In the genomic region with DNA sequence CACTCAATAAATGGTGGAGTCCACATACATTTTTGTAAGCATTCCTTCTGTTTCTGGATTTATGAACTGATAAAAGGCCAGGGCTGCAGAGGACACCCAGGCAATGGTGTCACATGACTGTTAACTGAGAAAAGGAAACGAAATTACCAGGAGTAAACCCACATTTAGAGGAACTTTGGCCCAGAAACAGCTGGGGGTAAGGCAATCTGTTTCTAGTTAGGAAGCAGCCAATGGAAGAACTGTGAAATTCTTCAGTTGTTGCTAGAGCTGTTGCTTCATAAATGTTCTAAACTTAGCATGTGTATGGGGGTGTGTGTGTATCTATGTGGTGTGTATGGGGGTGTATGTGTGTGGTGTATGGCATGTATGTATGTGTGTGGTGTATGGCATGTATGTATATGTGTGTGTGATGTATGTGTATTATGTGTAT, we compare ENCODE assay signal across 9 cellular contexts. TPM values are rescaled to one million over a fixed set of nuclear protein-coding genes. Genes with fewer than 3 reads are reported as not detected.
A peak's percentile ranks its signal among the peaks of the same experiment; 100 is the strongest.
DNase-seq lines count a peak whose midpoint lies in the region; ATAC-seq, FAIRE-seq and TF ChIP-seq lines count a peak whose summit lies in the region.
"Had no signal": no experiment of that assay in that cellular context is flagged by ENCODE, and none has a peak within 500 bp of the region (broad histone marks: within the 10 kb centered on the region; RNA-seq: fewer than 3 reads in every experiment).

No MANE protein-coding gene starts in this region.

- BruUV-seq in A673 (replicated peaks; lab: Mats Ljungman, UMichigan): no TSS peak

- no peaks in the 10 kb centered on the region for H3K79me2 ChIP-seq in astrocyte (ENCODE audit: insufficient read depth, low read length)

- H2AFZ ChIP-seq in astrocyte (ENCODE audit: low read depth, low read length): no peak overlapping the region

- H4K20me1 ChIP-seq in astrocyte (ENCODE audit: insufficient read depth, low read length): no peaks in the 10 kb centered on the region

- intact Hi-C loops in A673 (cut with micrococcal nuclease; ENCODE audit: unreplicated experiment): no loop called here

- FAIRE-seq in astrocyte (lab: Jason Lieb, UNC): no peak

- H3K4me1 Mint-ChIP-seq in astrocyte (ENCODE audit: low read depth, unreplicated experiment) (peaks cover 8% of the 10 kb centered on the region), memory B cell (peaks cover 51% of the 10 kb centered on the region)

- H3K9me3 Mint-ChIP-seq in astrocyte (ENCODE audit: unreplicated experiment) (peaks cover 3% of the 10 kb centered on the region), memory B cell (no peaks in the 10 kb centered on the region)

- peak overlapping the region; percentile 2 for H3K4me3 Mint-ChIP-seq in astrocyte (ENCODE audit: unreplicated experiment)
- H3K4me3 Mint-ChIP-seq in memory B cell: peak overlapping the region; percentile 14

- H3K9ac ChIP-seq in astrocyte (ENCODE audit: low read length): no peak overlapping the region

- DNase-seq in A673 (ENCODE audit: low spot score) (peak; percentile 72), HL-60 (ENCODE audit: low read depth in 1 of 2, low spot score in 1 of 2) (peak; percentile 91 to 93), astrocyte (ENCODE audit: low read depth) (peak; percentile 26), memory B cell (ENCODE audit: low spot score in 2 of 2) (no peak), germinal center (ENCODE audit: low spot score) (no peak)

- no peak overlapping the region for H3K4me2 ChIP-seq in astrocyte (ENCODE audit: low read length)

- TF ChIP-seq CTCF in A673 (conservative IDR thresholded peaks at IDR 0.05; ENCODE audit: low read depth, low read length): no peak
- TF ChIP-seq CTCF in HL-60 (IDR thresholded peaks at IDR 0.05; ENCODE audit: insufficient read depth, low read length): no peak
- no peak for TF ChIP-seq CTCF in astrocyte (IDR thresholded peaks at IDR 0.05; ENCODE audit: insufficient read depth, low read depth, low read length)

- H3K4me1 ChIP-seq in A673 (ENCODE audit: insufficient read depth, low read length, poor library complexity, severe bottlenecking) (peaks cover 15% of the 10 kb centered on the region), astrocyte (ENCODE audit: insufficient read depth, low read length) (no peaks in the 10 kb centered on the region)

- H3K36me3 ChIP-seq in A673 (ENCODE audit: insufficient read depth, low read length, poor library complexity, severe bottlenecking): no peaks in the 10 kb centered on the region
- H3K36me3 ChIP-seq in astrocyte (ENCODE audit: insufficient read depth, low read length): no peaks in the 10 kb centered on the region
- H3K36me3 ChIP-seq: SJSA1 had no signal

- no peaks in the 10 kb centered on the region for H3K9me3 ChIP-seq in A673 (ENCODE audit: low read depth, low read length, poor library complexity, severe bottlenecking)
- no peaks in the 10 kb centered on the region for H3K9me3 ChIP-seq in astrocyte (ENCODE audit: insufficient read depth, low read depth, low read length)
- H3K9me3 ChIP-seq: SJSA1 had no signal

- H3K27me3 Mint-ChIP-seq in astrocyte (ENCODE audit: low read depth, unreplicated experiment) (peaks cover 2% of the 10 kb centered on the region), memory B cell (no peaks in the 10 kb centered on the region)

- H3K27me3 ChIP-seq in A673 (replicated peaks; ENCODE audit: insufficient read depth, low read depth, low read length, poor library complexity) (no peaks in the 10 kb centered on the region), HL-60 (ENCODE audit: insufficient read depth, poor library complexity, severe bottlenecking) (no peaks in the 10 kb centered on the region), astrocyte (ENCODE audit: insufficient read depth, low read length) (no peaks in the 10 kb centered on the region)
- H3K27me3 ChIP-seq: SJSA1 had no signal

- H3K27ac Mint-ChIP-seq in astrocyte (ENCODE audit: unreplicated experiment) (no peak overlapping the region), memory B cell (peak overlapping the region; percentile 96)

- no peak overlapping the region for H3K4me3 ChIP-seq in A673 (ENCODE audit: low read depth, low read length, poor library complexity, severe bottlenecking)
- H3K4me3 ChIP-seq in HL-60 (replicated peaks; ENCODE audit: insufficient read depth, low read length): no peak overlapping the region
- H3K4me3 ChIP-seq in astrocyte (ENCODE audit: insufficient read depth, low read depth, low read length): no peak overlapping the region
- H3K4me3 ChIP-seq: SJSA1 had no signal

- no peak for ATAC-seq in memory B cell (ENCODE audit: low read depth)
- ATAC-seq in HG03460 (IDR thresholded peaks at IDR 0.05; ENCODE audit: unreplicated experiment): no peak
- ATAC-seq in GM19455 (IDR thresholded peaks at IDR 0.05; ENCODE audit: unreplicated experiment): no peak
- no peak for ATAC-seq in HG03520 (IDR thresholded peaks at IDR 0.05; ENCODE audit: unreplicated experiment)

- CTCF ChIA-PET in A673 (lab: Charles Lee): no interaction called here

- H3K36me3 Mint-ChIP-seq in astrocyte (ENCODE audit: low read depth, unreplicated experiment) (no peaks in the 10 kb centered on the region), memory B cell (no peaks in the 10 kb centered on the region)

- H3K27ac ChIP-seq in A673 (ENCODE audit: low read depth, low read length, poor library complexity, severe bottlenecking): no peak overlapping the region
- peak overlapping the region; percentile 86 for H3K27ac ChIP-seq in HL-60 (replicated peaks)
- no peak overlapping the region for H3K27ac ChIP-seq in astrocyte (ENCODE audit: low read depth, low read length)
- H3K27ac ChIP-seq: SJSA1 had no signal

- POLR2A ChIA-PET in A673 (lab: Charles Lee; ENCODE audit: low non-redundant PET): no interaction called here

RNA-seq across cellular contexts. Expression of a gene that starts 11.8 kb away (rescaled TPM):
- total RNA-seq in A673 (2021): 17.3 and 23.7 TPM in 2 replicates
- 79.9 and 84.2 TPM in 2 replicates for total RNA-seq in astrocyte

RNA-seq across cellular contexts. Expression of a gene that starts 59.0 kb away (rescaled TPM):
- total RNA-seq in A673 (2021): 32.9 and 33.9 TPM in 2 replicates
- total RNA-seq in astrocyte: 24.1 and 26.3 TPM in 2 replicates

RNA-seq across cellular contexts. Expression of a gene that starts 59.4 kb away (rescaled TPM):
- total RNA-seq in A673 (2021) (37.6 and 40.0 TPM in 2 replicates), astrocyte (80.7 and 82.0 TPM in 2 replicates)

Comparison
In these comparisons a context has a peak if more than half of its experiments do, and no peak if none do; other contexts are left out.
1. DNase-seq: peak in A673 (single experiment), HL-60 (2 of 2) and astrocyte (single experiment); none in memory B cell (0 of 2) and germinal center (single experiment).